ENCODE assay signal across 1 cellular context in genomic region chr14:24013654-24014514, GRCh38.
A peak's percentile ranks its signal among the peaks of the same experiment; 100 is the strongest.
TF ChIP-seq lines count a peak whose summit lies in the region.

No MANE protein-coding gene starts in this region.

TF ChIP-seq in HepG2, 621 proteins besides CTCF, POLR2A, EP300 and RAD21 (continued from another document):
- TF ChIP-seq ZNF574 (CRISPR knock-in tag; IDR thresholded peaks at IDR 0.05) (peak; percentile 73), YEATS2 (CRISPR knock-in tag; IDR thresholded peaks at IDR 0.05; ENCODE audit: borderline replicate concordance) (peak; percentile 74; the same call in 1 of the 2 replicates), SAP130 (CRISPR knock-in tag; IDR thresholded peaks at IDR 0.05; ENCODE audit: low read depth) (peak; percentile 73), ZNF12 (CRISPR knock-in tag; IDR thresholded peaks at IDR 0.05) (no peak), KDM5A (IDR thresholded peaks at IDR 0.05; ENCODE audit: borderline replicate concordance, low read length) (peak; percentile 37; the same call in 1 of the 2 replicates), ZNF282 (IDR thresholded peaks at IDR 0.05; ENCODE audit: partially characterized antibody) (no peak), ZNF687 (CRISPR knock-in tag; IDR thresholded peaks at IDR 0.05) (no peak), KDM2A (CRISPR knock-in tag; IDR thresholded peaks at IDR 0.05; ENCODE audit: borderline replicate concordance, low read depth) (peak; percentile 82), ZBED4 (CRISPR knock-in tag; IDR thresholded peaks at IDR 0.05; ENCODE audit: borderline replicate concordance) (peak; percentile 61; the same call in 1 of the 2 replicates), KLF16 (CRISPR knock-in tag; IDR thresholded peaks at IDR 0.05) (peak in 1 of 2 experiments; percentile 85; a peak in 2 of 4 replicates), SIN3B (IDR thresholded peaks at IDR 0.05; ENCODE audit: low read length) (0 out of 2 replicates have a peak, but pooled peaks have one; percentile 56), MTF1 (CRISPR knock-in tag; IDR thresholded peaks at IDR 0.05) (peak; percentile 14; the same call in 1 of the 2 replicates)
